ENCODE assay signal across 15 cellular contexts in the genomic region with DNA sequence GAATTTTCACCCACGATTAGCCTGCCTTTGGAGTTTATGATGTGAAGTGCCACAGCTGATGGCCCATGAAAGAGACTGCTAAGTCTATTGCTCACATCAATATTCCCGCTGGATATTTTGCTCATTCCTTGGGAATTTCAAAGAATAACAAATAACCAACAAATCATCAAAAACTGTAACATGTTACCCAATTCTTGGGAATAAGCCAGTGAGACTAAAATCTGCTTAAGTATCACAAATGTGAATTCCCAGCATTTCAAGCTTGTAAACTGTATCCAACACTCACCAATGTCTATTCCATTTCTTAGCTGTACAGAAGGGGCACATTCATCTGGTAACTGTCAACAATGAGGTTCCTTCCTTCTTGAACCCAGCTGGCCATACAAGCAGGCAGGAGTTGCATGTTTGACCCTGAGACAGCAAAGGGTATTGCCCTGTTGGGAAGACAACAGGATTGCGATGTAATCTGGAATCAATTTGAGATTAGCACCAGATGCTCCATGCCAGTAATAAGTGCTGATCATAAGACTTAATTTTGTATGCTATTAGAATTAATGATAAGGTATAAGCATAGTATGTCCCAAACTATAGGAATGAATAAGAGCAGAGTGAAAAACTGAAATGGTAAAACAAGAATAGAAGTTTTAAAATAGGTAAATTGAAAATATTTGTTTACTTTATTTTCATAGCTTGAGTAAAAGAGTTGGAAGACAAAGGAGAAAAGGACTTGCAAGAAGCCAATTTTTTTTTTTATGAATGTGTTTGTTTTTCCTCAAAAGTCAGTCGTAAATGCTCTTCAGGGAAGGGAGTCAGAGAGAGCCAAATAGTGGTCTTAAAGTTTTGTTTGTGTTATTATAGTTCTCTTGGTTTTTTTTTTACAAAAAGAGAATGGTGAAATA. TPM values are rescaled to one million over a fixed set of nuclear protein-coding genes. Genes with fewer than 3 reads are reported as not detected.
DNase-seq lines count a peak whose midpoint lies in the region; ATAC-seq and TF ChIP-seq lines count a peak whose summit lies in the region.
"Had no signal": no experiment of that assay in that cellular context is flagged by ENCODE, and none has a peak within 500 bp of the region (broad histone marks: within the 10 kb centered on the region; RNA-seq: fewer than 3 reads in every experiment).

No MANE protein-coding gene starts in this region.

- H3K4me1 ChIP-seq in gastroesophageal sphincter (peaks cover 0 to 17% (median 3%) of the 10 kb centered on the region in 3 donors), smooth muscle cell (ENCODE audit: low read depth) (peaks cover 56% of the 10 kb centered on the region)
- H3K4me1 ChIP-seq: right lobe of liver, stomach had no signal

- no peaks in the 10 kb centered on the region for H3K79me2 ChIP-seq in smooth muscle cell (ENCODE audit: low read depth)

- H3K27me3 ChIP-seq in gastroesophageal sphincter (no peaks in the 10 kb centered on the region), smooth muscle cell (ENCODE audit: low read depth) (no peaks in the 10 kb centered on the region)
- H3K27me3 ChIP-seq: right lobe of liver, stomach had no signal

- peaks cover 11% of the 10 kb centered on the region for H3F3A ChIP-seq in smooth muscle cell (ENCODE audit: low read depth)

- ATAC-seq in gastroesophageal sphincter: peak; percentile 73
- ATAC-seq: activated naive CD4-positive, alpha-beta T cell treated with anti-CD3 and anti-CD28 coated beads, Interleukin-2, amount 50 U/mL, for 72 hours; right lobe of liver; SK-N-SH treated with all-trans-retinoic acid at 6 μM for 48 hours had no signal

- peak; percentile 77 for DNase-seq in GM04504 (ENCODE audit: low read depth)
- DNase-seq in astrocyte of the hippocampus (ENCODE audit: low read depth, low spot score): peak; percentile 18
- no peak for DNase-seq in smooth muscle cell (lab: John Stamatoyannopoulos, UW; ENCODE audit: unreplicated experiment)
- no peak for DNase-seq in hypothalamus (lab: John Stamatoyannopoulos, UW)
- no peak for DNase-seq in activated T-cell treated with anti-CD3 and anti-CD28 coated beads for 4 hours
- no peak for DNase-seq in NCI-H1048 (lab: John Stamatoyannopoulos, UW)
- no peak for DNase-seq in GM19238 (ENCODE audit: insufficient read length, low spot score)
- DNase-seq: NCI-H446, right lobe of liver, stomach had no signal

- H3K4me2 ChIP-seq in smooth muscle cell: peak overlapping the region; percentile 77

- H3K9ac ChIP-seq in smooth muscle cell (ENCODE audit: low read depth): peak overlapping the region; percentile 26

- no peak for TF ChIP-seq POLR2A in gastroesophageal sphincter (IDR thresholded peaks at IDR 0.05)

- TF ChIP-seq CTCF in gastroesophageal sphincter (IDR thresholded peaks at IDR 0.05) (no peak), smooth muscle cell (IDR thresholded peaks at IDR 0.05; ENCODE audit: borderline replicate concordance, insufficient read depth, poor library complexity, severe bottlenecking) (no peak)

- WGBS in gastroesophageal sphincter (ENCODE audit: low coverage in 1 of 2), 2 donors: 51 to 69% methylated on average over 4 of the region's 4 CpGs
- whole genome bisulfite sequencing in smooth muscle cell (ENCODE audit: low lambda C conversion rate): 37% methylated on average over 4 of the region's 4 CpGs

- no peak overlapping the region for H3K4me3 ChIP-seq in gastroesophageal sphincter
- H3K4me3 ChIP-seq in smooth muscle cell: no peak overlapping the region
- H3K4me3 ChIP-seq: coronary artery, right lobe of liver, stomach had no signal

- no peaks in the 10 kb centered on the region for H4K20me1 ChIP-seq in smooth muscle cell (ENCODE audit: low read depth)

- H3K27ac ChIP-seq in gastroesophageal sphincter (peak overlapping the region in 1 of 4 donors; percentile 2), smooth muscle cell (ENCODE audit: low read depth) (peak overlapping the region; percentile 90)
- H3K27ac ChIP-seq: right lobe of liver, VCaP had no signal

- H3K9me3 ChIP-seq in gastroesophageal sphincter (no peaks in the 10 kb centered on the region), smooth muscle cell (replicated peaks; ENCODE audit: low read depth) (no peaks in the 10 kb centered on the region)
- H3K9me3 ChIP-seq: right lobe of liver, stomach had no signal

- TF ChIP-seq EP300 in gastroesophageal sphincter (IDR thresholded peaks at IDR 0.05): no peak

- no peaks in the 10 kb centered on the region for H3K36me3 ChIP-seq in gastroesophageal sphincter
- H3K36me3 ChIP-seq in smooth muscle cell (ENCODE audit: low read depth): no peaks in the 10 kb centered on the region
- H3K36me3 ChIP-seq: right lobe of liver, stomach had no signal

- H2AFZ ChIP-seq in smooth muscle cell (ENCODE audit: low read depth): no peak overlapping the region

RNA-seq across cellular contexts. Expression of a gene that starts 58.8 kb away (rescaled TPM):
- total RNA-seq in gastroesophageal sphincter (100 to 1,000 TPM in 1 of 4 donors, 10 to 100 TPM in 3; 61.0 to 117 (median 79.6) TPM), smooth muscle cell (21.7 and 28.8 TPM in 2 replicates)
- polyA plus RNA-seq in smooth muscle cell: 70.1 and 74.5 TPM in 2 replicates
- total RNA-seq: activated naive CD4-positive, alpha-beta T cell treated with anti-CD3 and anti-CD28 coated beads, Interleukin-2, amount 50 U/mL, for 72 hours had no signal

Comparison
In these comparisons a context has a peak if more than half of its experiments do, and no peak if none do; other contexts are left out.
1. DNase-seq: peak in GM04504 (single experiment) and astrocyte of the hippocampus (single experiment); none in smooth muscle cell (single experiment), hypothalamus (0 of 51), activated T-cell treated with anti-CD3 and anti-CD28 coated beads for 4 hours (single experiment), NCI-H1048 (single experiment) and GM19238 (single experiment).